8 cellular contexts compared by ENCODE assay signal in the genomic region with DNA sequence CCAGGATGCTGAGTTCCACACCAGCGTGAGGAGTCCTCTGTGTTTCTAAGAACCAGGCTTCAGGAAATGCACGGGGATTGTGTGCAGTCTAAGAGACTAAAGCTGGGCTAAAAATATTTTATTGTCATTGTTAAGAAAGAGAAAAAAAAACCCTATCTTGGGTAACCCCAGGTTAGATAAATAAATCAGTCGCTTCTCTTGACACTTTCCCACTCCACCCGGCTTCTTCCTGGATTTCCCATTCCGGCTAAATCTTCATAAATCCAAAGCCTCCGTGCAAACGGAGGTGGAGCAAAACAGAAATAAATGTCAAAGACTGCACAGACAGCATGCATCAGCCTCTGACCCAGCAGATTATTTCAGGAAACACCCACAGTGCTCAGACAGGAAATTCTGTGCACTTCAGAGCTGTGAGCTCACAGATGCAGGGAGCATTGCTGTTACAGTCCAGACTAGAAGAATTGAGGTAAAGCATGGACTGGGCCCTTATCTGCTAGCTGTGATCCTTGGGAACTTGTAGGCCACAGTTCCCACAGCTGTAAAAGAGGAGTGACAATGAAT. TPM values are rescaled to one million over a fixed set of nuclear protein-coding genes. Genes with fewer than 3 reads are reported as not detected.
A peak's percentile ranks its signal among the peaks of the same experiment; 100 is the strongest.
DNase-seq lines count a peak whose midpoint lies in the region; ATAC-seq, FAIRE-seq and TF ChIP-seq lines count a peak whose summit lies in the region.

No MANE protein-coding gene starts in this region.

- no peaks in the 10 kb centered on the region for H3K27me3 ChIP-seq in BLaER1
- H3K27me3 ChIP-seq in tibial artery, result no peaks in the 10 kb centered on the region

- DNase-seq in GM19239 (ENCODE audit: insufficient read length, low spot score), result no peak
- peak; percentile 37 for DNase-seq in inferior parietal cortex (ENCODE audit: extremely low spot score)
- no peak for DNase-seq in tibial artery
- DNase-seq in NCI-H345 treated with DMSO at 0.1 percent for 48 hours (lab: John Stamatoyannopoulos, UW; ENCODE audit: unreplicated experiment), result no peak

- peak; percentile 99 for FAIRE-seq in GM19239 (lab: Jason Lieb, UNC)

- H3K36me3 ChIP-seq in BLaER1, result no peaks in the 10 kb centered on the region
- H3K36me3 ChIP-seq in tibial artery, result no peaks in the 10 kb centered on the region

- H3K27ac Mint-ChIP-seq in activated T-helper 17 cell treated with anti-CD3 and anti-CD28 coated beads, Interleukin-2, amount 50 U/mL, for 72 hours, result peak overlapping the region; percentile 71

- ATAC-seq in HG03558 (IDR thresholded peaks at IDR 0.05; ENCODE audit: extremely low read depth, unreplicated experiment) (peak; percentile 34), HG03159 (IDR thresholded peaks at IDR 0.05; ENCODE audit: unreplicated experiment) (no peak)
- ATAC-seq in activated T-helper 17 cell treated with anti-CD3 and anti-CD28 coated beads, Interleukin-2, amount 50 U/mL, for 72 hours (replicated peaks), result peak; percentile 88

- H3K4me1 ChIP-seq in BLaER1, result peaks cover 71% of the 10 kb centered on the region
- peaks cover 0 to 28% (median 19%) of the 10 kb centered on the region in 4 donors for H3K4me1 ChIP-seq in tibial artery

- H3K4me3 ChIP-seq in BLaER1 (peak overlapping the region; percentile 44), tibial artery (no peak overlapping the region)

- H3K9me3 ChIP-seq in BLaER1 (peaks cover 3% of the 10 kb centered on the region; the same call in 1 of the 2 replicates), tibial artery (no peaks in the 10 kb centered on the region)

- intact Hi-C loops in tibial artery (cut with DNase I; ENCODE audit: low total_unique reads), result no loop called here

- no peaks in the 10 kb centered on the region for H3K27me3 Mint-ChIP-seq in activated T-helper 17 cell treated with anti-CD3 and anti-CD28 coated beads, Interleukin-2, amount 50 U/mL, for 72 hours

- no peaks in the 10 kb centered on the region for H3K36me3 Mint-ChIP-seq in activated T-helper 17 cell treated with anti-CD3 and anti-CD28 coated beads, Interleukin-2, amount 50 U/mL, for 72 hours (ENCODE audit: low read depth)

- peak overlapping the region; percentile 95 for H3K27ac ChIP-seq in BLaER1
- H3K27ac ChIP-seq in tibial artery, result peak overlapping the region; percentile 19 to 53

- H4K20me1 ChIP-seq in BLaER1, result no peaks in the 10 kb centered on the region

- H3K9me3 Mint-ChIP-seq in activated T-helper 17 cell treated with anti-CD3 and anti-CD28 coated beads, Interleukin-2, amount 50 U/mL, for 72 hours, result peaks cover 8% of the 10 kb centered on the region

- H3K9ac ChIP-seq in BLaER1, result peak overlapping the region; percentile 81; the same call in 1 of the 2 replicates

- no peak for TF ChIP-seq CTCF in tibial artery (IDR thresholded peaks at IDR 0.05)

- peaks cover 24% of the 10 kb centered on the region for H3K4me1 Mint-ChIP-seq in activated T-helper 17 cell treated with anti-CD3 and anti-CD28 coated beads, Interleukin-2, amount 50 U/mL, for 72 hours

- H3K4me2 ChIP-seq in BLaER1, result peak overlapping the region; percentile 75

- peak overlapping the region; percentile 81 for H3K4me3 Mint-ChIP-seq in activated T-helper 17 cell treated with anti-CD3 and anti-CD28 coated beads, Interleukin-2, amount 50 U/mL, for 72 hours

RNA-seq across cellular contexts. Expression of a gene that starts 44.8 kb away (rescaled TPM):
- not detected for total RNA-seq in activated T-helper 17 cell treated with anti-CD3 and anti-CD28 coated beads, Interleukin-2, amount 50 U/mL, for 72 hours
